18 cellular contexts compared by ENCODE assay signal in genomic region chr6:168161371-168161750, GRCh38.
"Had no signal": no experiment of that assay in that cellular context is flagged by ENCODE, and none has a peak within 500 bp of the region (broad histone marks: within the 10 kb centered on the region; RNA-seq: fewer than 3 reads in every experiment).

No MANE protein-coding gene starts in this region.

- H3K36me3 ChIP-seq: cardiac muscle cell, heart left ventricle, left ventricle myocardium inferior, neutrophil, tibial nerve, upper lobe of right lung had no signal

- H3K27ac Mint-ChIP-seq: naive thymus-derived CD4-positive, alpha-beta T cell; nephron progenitor cell; stimulated activated naive CD8-positive, alpha-beta T cell treated with anti-CD3 and anti-CD28 coated beads, Interleukin-15, Interleukin-2, amounts not matched to agents 100 ng/mL and 50 ng/mL, for 24 hours had no signal

- H3K4me3 ChIP-seq: cardiac muscle cell, heart left ventricle, left ventricle myocardium inferior, lung, smooth muscle cell, testis, tibial nerve, upper lobe of right lung had no signal

- H3K27ac ChIP-seq: cardiac muscle cell, heart left ventricle, left ventricle myocardium inferior, neutrophil, testis, tibial nerve, upper lobe of right lung had no signal

- H3K9me3 Mint-ChIP-seq: nephron progenitor cell; stimulated activated naive CD8-positive, alpha-beta T cell treated with anti-CD3 and anti-CD28 coated beads, Interleukin-15, Interleukin-2, amounts not matched to agents 100 ng/mL and 50 ng/mL, for 24 hours had no signal

- H3K4me1 ChIP-seq: left ventricle myocardium inferior had no signal

- ATAC-seq: heart left ventricle; naive thymus-derived CD4-positive, alpha-beta T cell; right cardiac atrium; upper lobe of right lung had no signal

- H3K9me3 ChIP-seq: heart left ventricle, left ventricle myocardium inferior, neutrophil, testis, tibial nerve, upper lobe of right lung had no signal

- H3K27me3 ChIP-seq: cardiac muscle cell, testis, tibial nerve, upper lobe of right lung had no signal

- DNase-seq: effector CD4-positive, alpha-beta T cell; heart left ventricle; hippocampal formation; kidney glomerular epithelial cell; left ventricle myocardium inferior; mesendoderm; naive thymus-derived CD4-positive, alpha-beta T cell; nephron progenitor cell; right cardiac atrium; stimulated activated CD4-positive, alpha-beta T cell treated with anti-CD3 and anti-CD28 coated beads, Interleukin-2, amount 100 ng/mL, for 48 hours; testis; upper lobe of right lung had no signal

- H3K4me3 Mint-ChIP-seq: naive thymus-derived CD4-positive, alpha-beta T cell; nephron progenitor cell; stimulated activated naive CD8-positive, alpha-beta T cell treated with anti-CD3 and anti-CD28 coated beads, Interleukin-15, Interleukin-2, amounts not matched to agents 100 ng/mL and 50 ng/mL, for 24 hours had no signal
